8 cellular contexts compared by ENCODE assay signal in the genomic region with DNA sequence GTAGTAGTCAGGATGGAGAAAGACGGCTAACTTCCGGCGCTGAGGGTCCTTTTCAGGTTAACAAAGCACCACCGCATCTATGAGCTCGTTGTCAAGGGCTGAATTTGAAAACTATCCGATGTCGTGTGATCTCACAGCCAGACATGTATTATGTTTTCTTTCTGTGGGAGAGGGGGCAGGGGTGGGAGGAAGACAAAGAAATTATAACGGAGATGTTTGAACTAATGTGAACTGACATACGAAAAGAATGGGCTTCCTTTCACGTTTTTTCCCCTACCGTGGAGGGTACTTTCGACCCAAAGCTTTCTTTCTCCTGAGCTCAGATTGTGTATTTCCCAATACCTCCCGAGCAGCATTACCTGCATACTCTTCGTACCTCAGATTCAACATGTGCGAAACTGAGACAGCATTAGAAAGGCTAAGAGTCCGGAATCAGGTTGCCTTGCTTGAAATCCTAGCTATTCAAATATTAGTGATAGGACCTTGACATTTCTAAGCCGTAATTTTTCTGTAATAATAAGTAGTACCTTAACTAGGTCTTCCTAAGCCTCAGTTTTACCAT. TPM values are rescaled to one million over a fixed set of nuclear protein-coding genes. Genes with fewer than 3 reads are reported as not detected.
A peak's percentile ranks its signal among the peaks of the same experiment; 100 is the strongest.
DNase-seq lines count a peak whose midpoint lies in the region; ATAC-seq and TF ChIP-seq lines count a peak whose summit lies in the region.

No MANE protein-coding gene starts in this region.

- DNase-seq in H7 (no peak), foreskin keratinocyte (no peak), gastrocnemius medialis (no peak), NCI-H2227 treated with DMSO at 0.1 percent for 48 hours (lab: John Stamatoyannopoulos, UW) (no peak), CD1c-positive myeloid dendritic cell (ENCODE audit: extremely low spot score) (no peak)
- DNase-seq in stimulated activated CD4-positive, alpha-beta T cell treated with anti-CD3 and anti-CD28 coated beads, Interleukin-4, amount 100 ng/mL, for 1 hour = no peak

- TF ChIP-seq CTCF in WI38 (IDR thresholded peaks at IDR 0.05; ENCODE audit: low read depth, low read length) (no peak), foreskin keratinocyte (conservative IDR thresholded peaks at IDR 0.05) (no peak), gastrocnemius medialis (IDR thresholded peaks at IDR 0.05 in 4 of 5, conservative IDR thresholded peaks at IDR 0.05 in 1 of 5) (no peak)

- H3K27ac ChIP-seq in foreskin keratinocyte (peak overlapping the region; percentile 14), gastrocnemius medialis (peak overlapping the region; percentile 79 to 92 (median 88))

- H3K4me3 ChIP-seq in H7 (ENCODE audit: insufficient read depth, low read depth, low read length) (peak overlapping the region; percentile 74), WI38 (ENCODE audit: low read depth, low read length) (peak overlapping the region; percentile 27; the same call in 1 of the 2 replicates), gastrocnemius medialis (peak overlapping the region; percentile 85 to 97 (median 88))

- H3K36me3 ChIP-seq in H7 (replicated peaks; ENCODE audit: control insufficient read depth, insufficient read depth, low read length) = no peaks in the 10 kb centered on the region
- H3K36me3 ChIP-seq in gastrocnemius medialis = no peaks in the 10 kb centered on the region

- intact Hi-C loops in gastrocnemius medialis (cut with DNase I; ENCODE audit: low total_unique reads) = loop anchor here (2.0 to 10.0 kb wide), 2 partner anchors 68 to 350 kb away; a partner anchor contains a TSS

- ATAC-seq in foreskin keratinocyte (no peak), gastrocnemius medialis (peak in 1 of 2 donors; percentile 4), HG02678 (IDR thresholded peaks at IDR 0.05; ENCODE audit: unreplicated experiment) (no peak)

- no peak for TF ChIP-seq POLR2A in gastrocnemius medialis (IDR thresholded peaks at IDR 0.05)

- in situ Hi-C loops in gastrocnemius medialis (cut with MboI; ENCODE audit: low sequenced_read_pairs in 4 of 4) = no loop called here

- H3K4me1 ChIP-seq in foreskin keratinocyte (peaks cover 5% of the 10 kb centered on the region), gastrocnemius medialis (peaks cover 0 to 8% of the 10 kb centered on the region in 2 donors)

- H3K27me3 ChIP-seq in H7 (ENCODE audit: control insufficient read depth, insufficient read depth, low read length) (no peaks in the 10 kb centered on the region), foreskin keratinocyte (no peaks in the 10 kb centered on the region), gastrocnemius medialis (no peaks in the 10 kb centered on the region)

- H3K9me3 ChIP-seq in gastrocnemius medialis = no peaks in the 10 kb centered on the region

RNA-seq across cellular contexts. Expression of a gene that starts 0.7 kb away (rescaled TPM):
- total RNA-seq in H7 (2014; rRNA removed; shearing (Covaris generic)) = 126 and 158 TPM in 2 replicates
- total RNA-seq in foreskin keratinocyte (60.7 and 61.9 TPM in 2 replicates), gastrocnemius medialis (10 to 100 TPM; 22.3 to 34.4 (median 27.9) TPM)
- 30.1 and 34.7 TPM in 2 replicates for polyA plus RNA-seq in foreskin keratinocyte

Comparison
In these comparisons a context has a peak if more than half of its experiments do, and no peak if none do; other contexts are left out.
1. H3K4me3 ChIP-seq: peak in every context shown above with its lines; median percentile 88 in gastrocnemius medialis; 74 in H7; 27 in WI38.